ENCODE assay signal across 19 cellular contexts in the genomic region with DNA sequence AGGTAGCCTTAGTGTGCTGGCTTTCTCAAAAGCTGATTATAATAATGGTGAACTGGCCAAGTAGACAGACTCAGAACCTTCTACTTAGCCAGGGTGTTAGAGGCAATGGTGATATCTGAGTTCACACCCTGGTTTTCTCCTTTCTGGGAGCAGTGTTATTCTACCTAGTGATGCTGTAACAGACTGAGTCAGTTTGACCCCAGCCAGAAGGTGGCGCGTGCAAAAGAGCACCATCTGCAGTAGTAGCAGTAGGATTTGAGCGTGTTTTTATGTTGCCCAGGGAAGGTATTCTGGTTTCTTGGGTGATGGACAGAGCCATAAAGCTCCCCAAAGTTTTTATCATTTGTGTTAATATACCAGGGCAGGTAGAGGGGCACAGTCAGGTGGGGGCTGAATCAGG.
DNase-seq lines count a peak whose midpoint lies in the region; ATAC-seq, FAIRE-seq and TF ChIP-seq lines count a peak whose summit lies in the region.
"Had no signal": no experiment of that assay in that cellular context is flagged by ENCODE, and none has a peak within 500 bp of the region (broad histone marks: within the 10 kb centered on the region; RNA-seq: fewer than 3 reads in every experiment).

No MANE protein-coding gene starts in this region.

- H4K20me1 ChIP-seq in HepG2 (ENCODE audit: insufficient read depth, low read length): no peaks in the 10 kb centered on the region
- H4K20me1 ChIP-seq in astrocyte (ENCODE audit: insufficient read depth, low read length): no peaks in the 10 kb centered on the region

- H3K79me2 ChIP-seq in HepG2 (ENCODE audit: insufficient read depth, low read length) (no peaks in the 10 kb centered on the region), astrocyte (ENCODE audit: insufficient read depth, low read length) (no peaks in the 10 kb centered on the region)

- H3K36me3 ChIP-seq in HepG2 (replicated peaks in 1 of 2; ENCODE audit: control insufficient read depth in 1 of 2, insufficient read depth in 2 of 2, low read length in 2 of 2): no peaks in the 10 kb centered on the region
- H3K36me3 ChIP-seq in right lobe of liver: no peaks in the 10 kb centered on the region
- H3K36me3 ChIP-seq in astrocyte (ENCODE audit: insufficient read depth, low read length): no peaks in the 10 kb centered on the region

- H3K9ac ChIP-seq in HepG2 (ENCODE audit: insufficient read depth, low read depth, low read length): peak overlapping the region; percentile 80; the same call in 1 of the 2 replicates
- no peak overlapping the region for H3K9ac ChIP-seq in astrocyte (ENCODE audit: low read length)

- no peak for TF ChIP-seq RAD21 in HepG2 (CRISPR knock-in tag; IDR thresholded peaks at IDR 0.05)

- H3K4me2 ChIP-seq in HepG2 (ENCODE audit: low read depth, low read length) (no peak overlapping the region), astrocyte (ENCODE audit: low read length) (no peak overlapping the region)
- H3K4me2 ChIP-seq: A549 had no signal

- H3K9me3 ChIP-seq in HepG2 (ENCODE audit: low read length) (peaks cover 7% of the 10 kb centered on the region; the same call in 1 of the 2 replicates), right lobe of liver (no peaks in the 10 kb centered on the region), astrocyte (ENCODE audit: insufficient read depth, low read depth, low read length) (no peaks in the 10 kb centered on the region)
- H3K9me3 ChIP-seq: A549 had no signal

- H2AFZ ChIP-seq in HepG2 (ENCODE audit: low read length): no peak overlapping the region
- H2AFZ ChIP-seq in astrocyte (ENCODE audit: low read depth, low read length): no peak overlapping the region

- H3K27me3 Mint-ChIP-seq in astrocyte (ENCODE audit: low read depth, unreplicated experiment): no peaks in the 10 kb centered on the region
- H3K27me3 Mint-ChIP-seq: CD4-positive, alpha-beta memory T cell had no signal

- TF ChIP-seq EP300 in HepG2 (IDR thresholded peaks at IDR 0.05; ENCODE audit: low read depth in 2 of 2, low read length in 2 of 2) (no peak), HepG2 (CRISPR knock-in tag; IDR thresholded peaks at IDR 0.05; ENCODE audit: borderline replicate concordance) (no peak)

- peaks cover 4% of the 10 kb centered on the region for H3K4me1 Mint-ChIP-seq in astrocyte (ENCODE audit: low read depth, unreplicated experiment)
- H3K4me1 Mint-ChIP-seq in stimulated activated effector memory CD8-positive, alpha-beta T cell treated with anti-CD3 and anti-CD28 coated beads, Interleukin-12 subunit alpha, Interleukin-12 subunit beta, amount 100 ng/mL, for 72 hours: no peaks in the 10 kb centered on the region
- H3K4me1 Mint-ChIP-seq: CD14-positive monocyte; CD4-positive, alpha-beta memory T cell had no signal

- TF ChIP-seq POLR2A in HepG2 (IDR thresholded peaks at IDR 0.05; ENCODE audit: insufficient read depth in 1 of 2, low read depth in 2 of 2, low read length in 2 of 2) (no peak), right lobe of liver (IDR thresholded peaks at IDR 0.05) (no peak)

- no peak overlapping the region for H3K4me3 Mint-ChIP-seq in astrocyte (ENCODE audit: unreplicated experiment)
- H3K4me3 Mint-ChIP-seq in stimulated activated effector memory CD8-positive, alpha-beta T cell treated with anti-CD3 and anti-CD28 coated beads, Interleukin-12 subunit alpha, Interleukin-12 subunit beta, amount 100 ng/mL, for 72 hours: no peak overlapping the region
- H3K4me3 Mint-ChIP-seq: CD14-positive monocyte; CD4-positive, alpha-beta memory T cell; HFFc6 had no signal

- no TSS peak for BruUV-seq in HepG2 (replicated peaks; lab: Mats Ljungman, UMichigan)

- H3K4me3 ChIP-seq in HepG2 (replicated peaks in 1 of 3; ENCODE audit: insufficient read depth in 1 of 3, low read depth in 2 of 3, low read length in 3 of 3) (no peak overlapping the region), right lobe of liver (no peak overlapping the region), astrocyte (ENCODE audit: insufficient read depth, low read depth, low read length) (no peak overlapping the region)
- H3K4me3 ChIP-seq: A549 had no signal

- H3K27ac ChIP-seq in HepG2 (ENCODE audit: extremely low read length, insufficient read depth, low read length) (peak overlapping the region; percentile 98), right lobe of liver (no peak overlapping the region), astrocyte (ENCODE audit: low read depth, low read length) (no peak overlapping the region)
- H3K27ac ChIP-seq: 22Rv1, A549 had no signal

- POLR2A ChIA-PET in HepG2 (lab: Yijun Ruan, JAX): interaction anchor here (3.9 kb wide), 1 partner anchor 43 kb away, joined by 31 read pairs; no protein-coding TSS in a partner anchor

- no peak for TF ChIP-seq CTCF in HepG2 (CRISPR knock-in tag; IDR thresholded peaks at IDR 0.05)
- TF ChIP-seq CTCF in right lobe of liver (IDR thresholded peaks at IDR 0.05): no peak
- TF ChIP-seq CTCF in astrocyte (IDR thresholded peaks at IDR 0.05; ENCODE audit: insufficient read depth, low read depth, low read length): no peak

- intact Hi-C loops in HepG2 (cut with micrococcal nuclease; ENCODE audit: unreplicated experiment) (no loop called here), right lobe of liver (cut with DNase I) (no loop called here)

- no peaks in the 10 kb centered on the region for H3K36me3 Mint-ChIP-seq in astrocyte (ENCODE audit: low read depth, unreplicated experiment)
- no peaks in the 10 kb centered on the region for H3K36me3 Mint-ChIP-seq in stimulated activated effector memory CD8-positive, alpha-beta T cell treated with anti-CD3 and anti-CD28 coated beads, Interleukin-12 subunit alpha, Interleukin-12 subunit beta, amount 100 ng/mL, for 72 hours
- H3K36me3 Mint-ChIP-seq: CD14-positive monocyte; CD4-positive, alpha-beta memory T cell had no signal

- no peaks in the 10 kb centered on the region for H3K27me3 ChIP-seq in HepG2 (ENCODE audit: control insufficient read depth in 1 of 2, insufficient read depth in 2 of 2, low read length in 2 of 2)
- no peaks in the 10 kb centered on the region for H3K27me3 ChIP-seq in right lobe of liver
- no peaks in the 10 kb centered on the region for H3K27me3 ChIP-seq in astrocyte (ENCODE audit: insufficient read depth, low read length)

- DNase-seq in HepG2 (ENCODE audit: low spot score) (no peak), right lobe of liver (no peak), astrocyte (ENCODE audit: low read depth) (no peak), iPS-NIHi7 (ENCODE audit: extremely low spot score) (peak; percentile 21), NCI-H2196 (lab: John Stamatoyannopoulos, UW; ENCODE audit: unreplicated experiment) (no peak), iPS-NIHi11 (ENCODE audit: low spot score) (no peak)
- DNase-seq in stimulated activated effector memory CD8-positive, alpha-beta T cell treated with anti-CD3 and anti-CD28 coated beads, Interleukin-12 subunit alpha, Interleukin-12 subunit beta, amount 100 ng/mL, for 72 hours (ENCODE audit: low spot score in 2 of 2): no peak
- DNase-seq: AML-193; Calu3; CD4-positive, alpha-beta memory T cell; DMS79 treated with DMSO at 0.1 percent for 48 hours; GF-D8; HFFc6 had no signal

- FAIRE-seq in HepG2 (lab: Jason Lieb, UNC): no peak
- peak; percentile 34 for FAIRE-seq in astrocyte (lab: Jason Lieb, UNC)
- FAIRE-seq: H54 had no signal

- in situ Hi-C loops in HepG2 (cut with HindIII; ENCODE audit: extremely low pct_ligation_motif_present, low pct_unique_long_range_greater_than_20kb): no loop called here

- WGBS in HepG2 (ENCODE audit: low lambda C conversion rate): 100% methylated on average over 3 of the region's 3 CpGs
- WGBS in right lobe of liver (ENCODE audit: insufficient coverage, low coverage, low lambda C conversion rate, missing lambda C conversion rate): 62% methylated on average over 3 of the region's 3 CpGs

- H3K9me3 Mint-ChIP-seq in astrocyte (ENCODE audit: unreplicated experiment): no peaks in the 10 kb centered on the region
- H3K9me3 Mint-ChIP-seq in stimulated activated effector memory CD8-positive, alpha-beta T cell treated with anti-CD3 and anti-CD28 coated beads, Interleukin-12 subunit alpha, Interleukin-12 subunit beta, amount 100 ng/mL, for 72 hours: peaks cover 4% of the 10 kb centered on the region

- no peak overlapping the region for H3K27ac Mint-ChIP-seq in astrocyte (ENCODE audit: unreplicated experiment)
- no peak overlapping the region for H3K27ac Mint-ChIP-seq in stimulated activated effector memory CD8-positive, alpha-beta T cell treated with anti-CD3 and anti-CD28 coated beads, Interleukin-12 subunit alpha, Interleukin-12 subunit beta, amount 100 ng/mL, for 72 hours
- H3K27ac Mint-ChIP-seq: CD14-positive monocyte; CD4-positive, alpha-beta memory T cell; HFFc6 had no signal

- CTCF ChIA-PET in HepG2 (lab: Yijun Ruan, JAX; ENCODE audit: low intra/inter-chr PET ratio, low total read pairs): no interaction called here

- peaks cover 57% of the 10 kb centered on the region for H3K4me1 ChIP-seq in HepG2 (ENCODE audit: insufficient read depth, low read length)
- peaks cover 0 to 4% (median 0%) of the 10 kb centered on the region in 4 donors for H3K4me1 ChIP-seq in right lobe of liver
- H3K4me1 ChIP-seq in astrocyte (ENCODE audit: insufficient read depth, low read length): no peaks in the 10 kb centered on the region
- H3K4me1 ChIP-seq: A549 had no signal

- ATAC-seq in HepG2: no peak
- no peak for ATAC-seq in right lobe of liver
- ATAC-seq in stimulated activated effector memory CD8-positive, alpha-beta T cell treated with anti-CD3 and anti-CD28 coated beads, Interleukin-12 subunit alpha, Interleukin-12 subunit beta, amount 100 ng/mL, for 72 hours: no peak
- ATAC-seq in HG03139 (IDR thresholded peaks at IDR 0.05; ENCODE audit: unreplicated experiment): no peak
- ATAC-seq: A549, HCT116 had no signal

TF ChIP-seq in HepG2, 621 proteins besides CTCF, POLR2A, EP300 and RAD21 (continues in another document):
- TF ChIP-seq, protein P1, sequence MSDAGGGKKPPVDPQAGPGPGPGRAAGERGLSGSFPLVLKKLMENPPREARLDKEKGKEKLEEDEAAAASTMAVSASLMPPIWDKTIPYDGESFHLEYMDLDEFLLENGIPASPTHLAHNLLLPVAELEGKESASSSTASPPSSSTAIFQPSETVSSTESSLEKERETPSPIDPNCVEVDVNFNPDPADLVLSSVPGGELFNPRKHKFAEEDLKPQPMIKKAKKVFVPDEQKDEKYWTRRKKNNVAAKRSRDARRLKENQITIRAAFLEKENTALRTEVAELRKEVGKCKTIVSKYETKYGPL (CRISPR knock-in tag; IDR thresholded peaks at IDR 0.05): no peak
- TF ChIP-seq TEAD3 (CRISPR knock-in tag; optimal IDR thresholded peaks at IDR 0.05; ENCODE audit: borderline replicate concordance) (no peak), MZF1 (CRISPR knock-in tag; IDR thresholded peaks at IDR 0.05; ENCODE audit: borderline replicate concordance) (no peak), ZNF446 (CRISPR knock-in tag; IDR thresholded peaks at IDR 0.05) (no peak), ZNF607 (CRISPR knock-in tag; IDR thresholded peaks at IDR 0.05; ENCODE audit: borderline replicate concordance) (no peak)
